ENCODE assay signal across 1 cellular context in the genomic region with DNA sequence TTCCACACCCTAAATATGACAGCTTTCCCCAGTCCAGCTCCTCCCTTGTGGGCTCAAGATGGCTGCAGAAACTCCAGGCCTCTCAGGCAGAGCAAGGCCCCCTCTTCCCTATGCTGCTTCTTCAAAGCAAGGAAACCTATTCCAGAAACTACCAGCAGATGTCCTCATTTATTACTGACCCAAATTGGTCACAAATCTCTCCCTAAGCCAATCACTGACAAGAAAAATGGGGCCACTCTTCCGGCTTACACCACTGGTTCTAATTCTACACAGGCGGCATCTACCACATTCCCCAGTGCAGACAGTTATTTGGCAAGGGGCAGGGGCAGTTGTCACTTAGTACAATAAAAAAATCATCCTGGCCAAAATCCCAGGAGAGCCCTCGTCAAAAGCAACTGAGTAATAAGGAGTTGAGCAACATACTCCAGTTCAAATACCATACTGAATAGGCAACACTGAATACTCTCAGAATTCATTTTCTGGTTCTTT.
TF ChIP-seq lines count a peak whose summit lies in the region.

No MANE protein-coding gene starts in this region.

TF ChIP-seq in K562, 482 proteins besides CTCF, POLR2A, EP300 and RAD21 (continued from another document and continues in another):
- TF ChIP-seq, protein P1, sequence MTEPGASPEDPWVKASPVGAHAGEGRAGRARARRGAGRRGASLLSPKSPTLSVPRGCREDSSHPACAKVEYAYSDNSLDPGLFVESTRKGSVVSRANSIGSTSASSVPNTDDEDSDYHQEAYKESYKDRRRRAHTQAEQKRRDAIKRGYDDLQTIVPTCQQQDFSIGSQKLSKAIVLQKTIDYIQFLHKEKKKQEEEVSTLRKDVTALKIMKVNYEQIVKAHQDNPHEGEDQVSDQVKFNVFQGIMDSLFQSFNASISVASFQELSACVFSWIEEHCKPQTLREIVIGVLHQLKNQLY (CRISPR knock-in tag; conservative IDR thresholded peaks at IDR 0.05), result no peak
- TF ChIP-seq, protein P2, sequence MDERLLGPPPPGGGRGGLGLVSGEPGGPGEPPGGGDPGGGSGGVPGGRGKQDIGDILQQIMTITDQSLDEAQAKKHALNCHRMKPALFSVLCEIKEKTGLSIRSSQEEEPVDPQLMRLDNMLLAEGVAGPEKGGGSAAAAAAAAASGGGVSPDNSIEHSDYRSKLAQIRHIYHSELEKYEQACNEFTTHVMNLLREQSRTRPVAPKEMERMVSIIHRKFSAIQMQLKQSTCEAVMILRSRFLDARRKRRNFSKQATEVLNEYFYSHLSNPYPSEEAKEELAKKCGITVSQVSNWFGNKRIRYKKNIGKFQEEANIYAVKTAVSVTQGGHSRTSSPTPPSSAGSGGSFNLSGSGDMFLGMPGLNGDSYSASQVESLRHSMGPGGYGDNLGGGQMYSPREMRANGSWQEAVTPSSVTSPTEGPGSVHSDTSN (CRISPR knock-in tag; IDR thresholded peaks at IDR 0.05; ENCODE audit: low read depth), result no peak
- TF ChIP-seq, protein P2 (tag; conservative IDR thresholded peaks at IDR 0.05; ENCODE audit: low read depth), result peak; percentile 82
- TF ChIP-seq KLF13 (tag; IDR thresholded peaks at IDR 0.05; ENCODE audit: borderline replicate concordance, low read depth) (no peak), NFYB (IDR thresholded peaks at IDR 0.05; ENCODE audit: extremely low read depth, insufficient read length) (no peak), ZBTB7A (IDR thresholded peaks at IDR 0.05; ENCODE audit: borderline replicate concordance, control insufficient read depth, low read depth, low read length) (no peak), CSDE1 (IDR thresholded peaks at IDR 0.05) (no peak), LCOR (CRISPR knock-in tag; IDR thresholded peaks at IDR 0.05) (0 out of 2 replicates have a peak, but pooled peaks have one; percentile 27), SETDB1 (IDR thresholded peaks at IDR 0.05; ENCODE audit: low read length) (no peak), IRF2 (CRISPR knock-in tag; IDR thresholded peaks at IDR 0.05) (no peak), SREBF1 (IDR thresholded peaks at IDR 0.05; ENCODE audit: borderline replicate concordance, low read depth, low read length) (no peak), XRCC3 (IDR thresholded peaks at IDR 0.05) (no peak), ZNF232 (CRISPR knock-in tag; IDR thresholded peaks at IDR 0.05) (no peak), ZNF217 (CRISPR knock-in tag; IDR thresholded peaks at IDR 0.05) (no peak), STAG1 (CRISPR knock-in tag; IDR thresholded peaks at IDR 0.05; ENCODE audit: borderline replicate concordance) (no peak), NRF1 (conservative IDR thresholded peaks at IDR 0.05 in 1 of 2, IDR thresholded peaks at IDR 0.05 in 1 of 2) (no peak), POLR2AphosphoS2 (IDR thresholded peaks at IDR 0.05; ENCODE audit: low read length) (no peak), MEIS2 (IDR thresholded peaks at IDR 0.05; ENCODE audit: partially characterized antibody) (peak; percentile 69), SMAD2 (IDR thresholded peaks at IDR 0.05; ENCODE audit: low read depth, low read length) (no peak), SRSF7 (optimal IDR thresholded peaks at IDR 0.05; ENCODE audit: low read depth, low read length) (no peak), ZNF324 (CRISPR knock-in tag; IDR thresholded peaks at IDR 0.05) (no peak)
- TF ChIP-seq, protein P3, sequence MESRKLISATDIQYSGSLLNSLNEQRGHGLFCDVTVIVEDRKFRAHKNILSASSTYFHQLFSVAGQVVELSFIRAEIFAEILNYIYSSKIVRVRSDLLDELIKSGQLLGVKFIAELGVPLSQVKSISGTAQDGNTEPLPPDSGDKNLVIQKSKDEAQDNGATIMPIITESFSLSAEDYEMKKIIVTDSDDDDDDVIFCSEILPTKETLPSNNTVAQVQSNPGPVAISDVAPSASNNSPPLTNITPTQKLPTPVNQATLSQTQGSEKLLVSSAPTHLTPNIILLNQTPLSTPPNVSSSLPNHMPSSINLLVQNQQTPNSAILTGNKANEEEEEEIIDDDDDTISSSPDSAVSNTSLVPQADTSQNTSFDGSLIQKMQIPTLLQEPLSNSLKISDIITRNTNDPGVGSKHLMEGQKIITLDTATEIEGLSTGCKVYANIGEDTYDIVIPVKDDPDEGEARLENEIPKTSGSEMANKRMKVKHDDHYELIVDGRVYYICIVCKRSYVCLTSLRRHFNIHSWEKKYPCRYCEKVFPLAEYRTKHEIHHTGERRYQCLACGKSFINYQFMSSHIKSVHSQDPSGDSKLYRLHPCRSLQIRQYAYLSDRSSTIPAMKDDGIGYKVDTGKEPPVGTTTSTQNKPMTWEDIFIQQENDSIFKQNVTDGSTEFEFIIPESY (CRISPR knock-in tag; IDR thresholded peaks at IDR 0.05), result no peak
- TF ChIP-seq, protein P4, sequence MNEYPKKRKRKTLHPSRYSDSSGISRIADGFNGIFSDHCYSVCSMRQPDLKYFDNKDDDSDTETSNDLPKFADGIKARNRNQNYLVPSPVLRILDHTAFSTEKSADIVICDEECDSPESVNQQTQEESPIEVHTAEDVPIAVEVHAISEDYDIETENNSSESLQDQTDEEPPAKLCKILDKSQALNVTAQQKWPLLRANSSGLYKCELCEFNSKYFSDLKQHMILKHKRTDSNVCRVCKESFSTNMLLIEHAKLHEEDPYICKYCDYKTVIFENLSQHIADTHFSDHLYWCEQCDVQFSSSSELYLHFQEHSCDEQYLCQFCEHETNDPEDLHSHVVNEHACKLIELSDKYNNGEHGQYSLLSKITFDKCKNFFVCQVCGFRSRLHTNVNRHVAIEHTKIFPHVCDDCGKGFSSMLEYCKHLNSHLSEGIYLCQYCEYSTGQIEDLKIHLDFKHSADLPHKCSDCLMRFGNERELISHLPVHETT (CRISPR knock-in tag; conservative IDR thresholded peaks at IDR 0.05 in 1 of 2, IDR thresholded peaks at IDR 0.05 in 1 of 2), result no peak
- TF ChIP-seq, protein P5, sequence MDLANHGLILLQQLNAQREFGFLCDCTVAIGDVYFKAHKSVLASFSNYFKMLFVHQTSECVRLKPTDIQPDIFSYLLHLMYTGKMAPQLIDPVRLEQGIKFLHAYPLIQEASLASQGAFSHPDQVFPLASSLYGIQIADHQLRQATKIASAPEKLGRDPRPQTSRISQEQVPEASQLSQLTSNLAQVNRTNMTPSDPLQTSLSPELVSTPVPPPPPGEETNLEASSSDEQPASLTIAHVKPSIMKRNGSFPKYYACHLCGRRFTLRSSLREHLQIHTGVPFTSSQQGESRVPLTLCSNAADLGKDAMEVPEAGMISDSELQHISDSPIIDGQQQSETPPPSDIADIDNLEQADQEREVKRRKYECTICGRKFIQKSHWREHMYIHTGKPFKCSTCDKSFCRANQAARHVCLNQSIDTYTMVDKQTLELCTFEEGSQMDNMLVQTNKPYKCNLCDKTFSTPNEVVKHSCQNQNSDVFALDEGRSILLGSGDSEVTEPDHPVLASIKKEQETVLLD (IDR thresholded peaks at IDR 0.05), result no peak
- TF ChIP-seq, protein P6, sequence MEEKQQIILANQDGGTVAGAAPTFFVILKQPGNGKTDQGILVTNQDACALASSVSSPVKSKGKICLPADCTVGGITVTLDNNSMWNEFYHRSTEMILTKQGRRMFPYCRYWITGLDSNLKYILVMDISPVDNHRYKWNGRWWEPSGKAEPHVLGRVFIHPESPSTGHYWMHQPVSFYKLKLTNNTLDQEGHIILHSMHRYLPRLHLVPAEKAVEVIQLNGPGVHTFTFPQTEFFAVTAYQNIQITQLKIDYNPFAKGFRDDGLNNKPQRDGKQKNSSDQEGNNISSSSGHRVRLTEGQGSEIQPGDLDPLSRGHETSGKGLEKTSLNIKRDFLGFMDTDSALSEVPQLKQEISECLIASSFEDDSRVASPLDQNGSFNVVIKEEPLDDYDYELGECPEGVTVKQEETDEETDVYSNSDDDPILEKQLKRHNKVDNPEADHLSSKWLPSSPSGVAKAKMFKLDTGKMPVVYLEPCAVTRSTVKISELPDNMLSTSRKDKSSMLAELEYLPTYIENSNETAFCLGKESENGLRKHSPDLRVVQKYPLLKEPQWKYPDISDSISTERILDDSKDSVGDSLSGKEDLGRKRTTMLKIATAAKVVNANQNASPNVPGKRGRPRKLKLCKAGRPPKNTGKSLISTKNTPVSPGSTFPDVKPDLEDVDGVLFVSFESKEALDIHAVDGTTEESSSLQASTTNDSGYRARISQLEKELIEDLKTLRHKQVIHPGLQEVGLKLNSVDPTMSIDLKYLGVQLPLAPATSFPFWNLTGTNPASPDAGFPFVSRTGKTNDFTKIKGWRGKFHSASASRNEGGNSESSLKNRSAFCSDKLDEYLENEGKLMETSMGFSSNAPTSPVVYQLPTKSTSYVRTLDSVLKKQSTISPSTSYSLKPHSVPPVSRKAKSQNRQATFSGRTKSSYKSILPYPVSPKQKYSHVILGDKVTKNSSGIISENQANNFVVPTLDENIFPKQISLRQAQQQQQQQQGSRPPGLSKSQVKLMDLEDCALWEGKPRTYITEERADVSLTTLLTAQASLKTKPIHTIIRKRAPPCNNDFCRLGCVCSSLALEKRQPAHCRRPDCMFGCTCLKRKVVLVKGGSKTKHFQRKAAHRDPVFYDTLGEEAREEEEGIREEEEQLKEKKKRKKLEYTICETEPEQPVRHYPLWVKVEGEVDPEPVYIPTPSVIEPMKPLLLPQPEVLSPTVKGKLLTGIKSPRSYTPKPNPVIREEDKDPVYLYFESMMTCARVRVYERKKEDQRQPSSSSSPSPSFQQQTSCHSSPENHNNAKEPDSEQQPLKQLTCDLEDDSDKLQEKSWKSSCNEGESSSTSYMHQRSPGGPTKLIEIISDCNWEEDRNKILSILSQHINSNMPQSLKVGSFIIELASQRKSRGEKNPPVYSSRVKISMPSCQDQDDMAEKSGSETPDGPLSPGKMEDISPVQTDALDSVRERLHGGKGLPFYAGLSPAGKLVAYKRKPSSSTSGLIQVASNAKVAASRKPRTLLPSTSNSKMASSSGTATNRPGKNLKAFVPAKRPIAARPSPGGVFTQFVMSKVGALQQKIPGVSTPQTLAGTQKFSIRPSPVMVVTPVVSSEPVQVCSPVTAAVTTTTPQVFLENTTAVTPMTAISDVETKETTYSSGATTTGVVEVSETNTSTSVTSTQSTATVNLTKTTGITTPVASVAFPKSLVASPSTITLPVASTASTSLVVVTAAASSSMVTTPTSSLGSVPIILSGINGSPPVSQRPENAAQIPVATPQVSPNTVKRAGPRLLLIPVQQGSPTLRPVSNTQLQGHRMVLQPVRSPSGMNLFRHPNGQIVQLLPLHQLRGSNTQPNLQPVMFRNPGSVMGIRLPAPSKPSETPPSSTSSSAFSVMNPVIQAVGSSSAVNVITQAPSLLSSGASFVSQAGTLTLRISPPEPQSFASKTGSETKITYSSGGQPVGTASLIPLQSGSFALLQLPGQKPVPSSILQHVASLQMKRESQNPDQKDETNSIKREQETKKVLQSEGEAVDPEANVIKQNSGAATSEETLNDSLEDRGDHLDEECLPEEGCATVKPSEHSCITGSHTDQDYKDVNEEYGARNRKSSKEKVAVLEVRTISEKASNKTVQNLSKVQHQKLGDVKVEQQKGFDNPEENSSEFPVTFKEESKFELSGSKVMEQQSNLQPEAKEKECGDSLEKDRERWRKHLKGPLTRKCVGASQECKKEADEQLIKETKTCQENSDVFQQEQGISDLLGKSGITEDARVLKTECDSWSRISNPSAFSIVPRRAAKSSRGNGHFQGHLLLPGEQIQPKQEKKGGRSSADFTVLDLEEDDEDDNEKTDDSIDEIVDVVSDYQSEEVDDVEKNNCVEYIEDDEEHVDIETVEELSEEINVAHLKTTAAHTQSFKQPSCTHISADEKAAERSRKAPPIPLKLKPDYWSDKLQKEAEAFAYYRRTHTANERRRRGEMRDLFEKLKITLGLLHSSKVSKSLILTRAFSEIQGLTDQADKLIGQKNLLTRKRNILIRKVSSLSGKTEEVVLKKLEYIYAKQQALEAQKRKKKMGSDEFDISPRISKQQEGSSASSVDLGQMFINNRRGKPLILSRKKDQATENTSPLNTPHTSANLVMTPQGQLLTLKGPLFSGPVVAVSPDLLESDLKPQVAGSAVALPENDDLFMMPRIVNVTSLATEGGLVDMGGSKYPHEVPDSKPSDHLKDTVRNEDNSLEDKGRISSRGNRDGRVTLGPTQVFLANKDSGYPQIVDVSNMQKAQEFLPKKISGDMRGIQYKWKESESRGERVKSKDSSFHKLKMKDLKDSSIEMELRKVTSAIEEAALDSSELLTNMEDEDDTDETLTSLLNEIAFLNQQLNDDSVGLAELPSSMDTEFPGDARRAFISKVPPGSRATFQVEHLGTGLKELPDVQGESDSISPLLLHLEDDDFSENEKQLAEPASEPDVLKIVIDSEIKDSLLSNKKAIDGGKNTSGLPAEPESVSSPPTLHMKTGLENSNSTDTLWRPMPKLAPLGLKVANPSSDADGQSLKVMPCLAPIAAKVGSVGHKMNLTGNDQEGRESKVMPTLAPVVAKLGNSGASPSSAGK (IDR thresholded peaks at IDR 0.05), result no peak
- TF ChIP-seq, protein P7, sequence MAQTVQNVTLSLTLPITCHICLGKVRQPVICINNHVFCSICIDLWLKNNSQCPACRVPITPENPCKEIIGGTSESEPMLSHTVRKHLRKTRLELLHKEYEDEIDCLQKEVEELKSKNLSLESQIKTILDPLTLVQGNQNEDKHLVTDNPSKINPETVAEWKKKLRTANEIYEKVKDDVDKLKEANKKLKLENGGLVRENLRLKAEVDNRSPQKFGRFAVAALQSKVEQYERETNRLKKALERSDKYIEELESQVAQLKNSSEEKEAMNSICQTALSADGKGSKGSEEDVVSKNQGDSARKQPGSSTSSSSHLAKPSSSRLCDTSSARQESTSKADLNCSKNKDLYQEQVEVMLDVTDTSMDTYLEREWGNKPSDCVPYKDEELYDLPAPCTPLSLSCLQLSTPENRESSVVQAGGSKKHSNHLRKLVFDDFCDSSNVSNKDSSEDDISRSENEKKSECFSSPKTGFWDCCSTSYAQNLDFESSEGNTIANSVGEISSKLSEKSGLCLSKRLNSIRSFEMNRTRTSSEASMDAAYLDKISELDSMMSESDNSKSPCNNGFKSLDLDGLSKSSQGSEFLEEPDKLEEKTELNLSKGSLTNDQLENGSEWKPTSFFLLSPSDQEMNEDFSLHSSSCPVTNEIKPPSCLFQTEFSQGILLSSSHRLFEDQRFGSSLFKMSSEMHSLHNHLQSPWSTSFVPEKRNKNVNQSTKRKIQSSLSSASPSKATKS (CRISPR knock-in tag; IDR thresholded peaks at IDR 0.05), result no peak
- TF ChIP-seq, protein P8, sequence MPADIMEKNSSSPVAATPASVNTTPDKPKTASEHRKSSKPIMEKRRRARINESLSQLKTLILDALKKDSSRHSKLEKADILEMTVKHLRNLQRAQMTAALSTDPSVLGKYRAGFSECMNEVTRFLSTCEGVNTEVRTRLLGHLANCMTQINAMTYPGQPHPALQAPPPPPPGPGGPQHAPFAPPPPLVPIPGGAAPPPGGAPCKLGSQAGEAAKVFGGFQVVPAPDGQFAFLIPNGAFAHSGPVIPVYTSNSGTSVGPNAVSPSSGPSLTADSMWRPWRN (IDR thresholded peaks at IDR 0.05; ENCODE audit: low read depth), result no peak
- TF ChIP-seq, protein P9, sequence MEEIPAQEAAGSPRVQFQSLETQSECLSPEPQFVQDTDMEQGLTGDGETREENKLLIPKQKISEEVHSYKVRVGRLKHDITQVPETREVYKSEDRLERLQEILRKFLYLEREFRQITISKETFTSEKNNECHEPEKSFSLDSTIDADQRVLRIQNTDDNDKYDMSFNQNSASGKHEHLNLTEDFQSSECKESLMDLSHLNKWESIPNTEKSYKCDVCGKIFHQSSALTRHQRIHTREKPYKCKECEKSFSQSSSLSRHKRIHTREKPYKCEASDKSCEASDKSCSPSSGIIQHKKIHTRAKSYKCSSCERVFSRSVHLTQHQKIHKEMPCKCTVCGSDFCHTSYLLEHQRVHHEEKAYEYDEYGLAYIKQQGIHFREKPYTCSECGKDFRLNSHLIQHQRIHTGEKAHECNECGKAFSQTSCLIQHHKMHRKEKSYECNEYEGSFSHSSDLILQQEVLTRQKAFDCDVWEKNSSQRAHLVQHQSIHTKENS (CRISPR knock-in tag; IDR thresholded peaks at IDR 0.05), result no peak
